1 cellular context compared by ENCODE assay signal in the genomic region with DNA sequence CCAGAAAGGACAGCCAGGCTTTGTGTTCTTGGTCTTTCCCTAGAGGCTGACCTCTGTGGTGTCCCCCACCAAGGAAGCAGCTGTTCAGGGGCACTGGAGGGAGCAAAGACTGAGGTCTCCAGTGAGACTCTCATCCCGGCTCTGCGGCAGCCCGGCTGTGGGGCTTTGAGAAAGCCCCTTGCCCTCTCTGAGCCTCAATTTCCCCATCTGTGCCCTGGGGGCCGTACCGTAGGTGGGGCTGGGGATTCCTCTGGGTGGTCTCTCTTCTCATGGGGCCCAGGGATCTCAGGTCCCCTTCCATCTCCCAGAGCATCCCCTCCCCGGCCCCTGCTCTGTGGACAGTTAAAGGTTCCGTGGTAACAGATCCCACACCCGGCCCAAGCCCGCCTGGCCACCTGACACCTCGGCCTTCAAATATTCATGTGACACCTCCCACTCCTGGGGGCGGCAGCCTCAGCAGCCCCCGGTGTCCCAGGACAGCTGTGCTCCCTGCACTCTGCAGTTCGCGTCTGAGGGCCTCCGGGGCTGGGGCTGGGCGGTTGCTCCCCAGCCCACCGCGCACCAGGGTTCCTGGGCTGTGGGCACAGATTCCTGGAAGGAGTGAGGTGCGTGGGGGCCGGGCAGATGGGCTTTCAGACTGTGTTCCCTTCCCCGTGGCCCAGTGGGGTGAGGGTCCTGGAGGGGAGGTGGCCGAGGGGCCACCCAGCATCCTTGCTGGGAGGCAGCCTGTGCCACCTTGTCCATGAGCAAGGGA.
A peak's percentile ranks its signal among the peaks of the same experiment; 100 is the strongest.
TF ChIP-seq lines count a peak whose summit lies in the region.

No MANE protein-coding gene starts in this region.

TF ChIP-seq in HepG2, 621 proteins besides CTCF, POLR2A, EP300 and RAD21:
- TF ChIP-seq, protein P1, sequence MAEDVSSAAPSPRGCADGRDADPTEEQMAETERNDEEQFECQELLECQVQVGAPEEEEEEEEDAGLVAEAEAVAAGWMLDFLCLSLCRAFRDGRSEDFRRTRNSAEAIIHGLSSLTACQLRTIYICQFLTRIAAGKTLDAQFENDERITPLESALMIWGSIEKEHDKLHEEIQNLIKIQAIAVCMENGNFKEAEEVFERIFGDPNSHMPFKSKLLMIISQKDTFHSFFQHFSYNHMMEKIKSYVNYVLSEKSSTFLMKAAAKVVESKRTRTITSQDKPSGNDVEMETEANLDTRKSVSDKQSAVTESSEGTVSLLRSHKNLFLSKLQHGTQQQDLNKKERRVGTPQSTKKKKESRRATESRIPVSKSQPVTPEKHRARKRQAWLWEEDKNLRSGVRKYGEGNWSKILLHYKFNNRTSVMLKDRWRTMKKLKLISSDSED (CRISPR knock-in tag; IDR thresholded peaks at IDR 0.05): no peak
- TF ChIP-seq, protein P2, sequence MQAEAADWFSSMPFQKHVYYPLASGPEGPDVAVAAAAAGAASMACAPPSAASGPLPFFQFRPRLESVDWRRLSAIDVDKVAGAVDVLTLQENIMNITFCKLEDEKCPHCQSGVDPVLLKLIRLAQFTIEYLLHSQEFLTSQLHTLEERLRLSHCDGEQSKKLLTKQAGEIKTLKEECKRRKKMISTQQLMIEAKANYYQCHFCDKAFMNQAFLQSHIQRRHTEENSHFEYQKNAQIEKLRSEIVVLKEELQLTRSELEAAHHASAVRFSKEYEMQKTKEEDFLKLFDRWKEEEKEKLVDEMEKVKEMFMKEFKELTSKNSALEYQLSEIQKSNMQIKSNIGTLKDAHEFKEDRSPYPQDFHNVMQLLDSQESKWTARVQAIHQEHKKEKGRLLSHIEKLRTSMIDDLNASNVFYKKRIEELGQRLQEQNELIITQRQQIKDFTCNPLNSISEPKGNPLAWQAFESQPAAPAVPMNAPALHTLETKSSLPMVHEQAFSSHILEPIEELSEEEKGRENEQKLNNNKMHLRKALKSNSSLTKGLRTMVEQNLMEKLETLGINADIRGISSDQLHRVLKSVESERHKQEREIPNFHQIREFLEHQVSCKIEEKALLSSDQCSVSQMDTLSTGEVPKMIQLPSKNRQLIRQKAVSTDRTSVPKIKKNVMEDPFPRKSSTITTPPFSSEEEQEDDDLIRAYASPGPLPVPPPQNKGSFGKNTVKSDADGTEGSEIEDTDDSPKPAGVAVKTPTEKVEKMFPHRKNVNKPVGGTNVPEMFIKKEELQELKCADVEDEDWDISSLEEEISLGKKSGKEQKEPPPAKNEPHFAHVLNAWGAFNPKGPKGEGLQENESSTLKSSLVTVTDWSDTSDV (CRISPR knock-in tag; IDR thresholded peaks at IDR 0.05): no peak
- TF ChIP-seq HNRNPLL (IDR thresholded peaks at IDR 0.05; ENCODE audit: low read depth, low read length, poor library complexity, severe bottlenecking) (peak; percentile 5), ZNF768 (CRISPR knock-in tag; IDR thresholded peaks at IDR 0.05) (peak; percentile 59; the same call in 1 of the 2 replicates), RXRA (CRISPR knock-in tag; IDR thresholded peaks at IDR 0.05) (no peak), SIN3B (IDR thresholded peaks at IDR 0.05; ENCODE audit: low read length) (no peak)
